29 cellular contexts compared by ENCODE assay signal in the genomic region with DNA sequence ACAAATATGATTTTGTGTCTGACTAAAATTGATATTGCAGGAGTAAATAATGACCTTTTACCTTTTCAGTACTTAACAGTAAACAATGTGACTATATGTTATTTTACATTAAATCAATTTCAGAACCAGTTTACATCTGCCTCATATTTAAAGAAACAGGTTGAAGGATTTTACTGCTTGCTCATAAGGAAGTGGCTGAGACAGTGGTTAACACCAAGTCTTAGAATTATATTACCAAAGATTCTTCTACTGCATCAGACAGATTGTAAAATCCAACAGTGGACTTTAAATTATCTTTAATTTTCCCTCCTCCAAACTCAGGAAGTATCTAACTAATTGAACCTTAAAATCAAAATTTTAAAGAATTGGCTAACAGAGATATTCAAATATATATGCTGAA.
"Had no signal": no experiment of that assay in that cellular context is flagged by ENCODE, and none has a peak within 500 bp of the region (broad histone marks: within the 10 kb centered on the region; RNA-seq: fewer than 3 reads in every experiment).

No MANE protein-coding gene starts in this region.

- H3K27me3 Mint-ChIP-seq: stimulated activated memory B cell treated with anti-CD40 and anti-IgM and Interleukin-4, amounts not matched to agents 10 μg/mL and 1 μg/mL and 100 μg/mL, for 72 hours; stimulated activated naive B cell treated with anti-CD40 and anti-IgM and Interleukin-4, amounts not matched to agents 10 μg/mL and 1 μg/mL and 100 μg/mL, for 72 hours; stimulated activated naive CD8-positive, alpha-beta T cell treated with anti-CD3 and anti-CD28 coated beads, Interleukin-15, amount 100 ng/mL, for 72 hours; stimulated activated naive CD8-positive, alpha-beta T cell treated with anti-CD3 and anti-CD28 coated beads, Interleukin-15, Interleukin-2, amounts not matched to agents 100 ng/mL and 50 ng/mL, for 24 hours; type B pancreatic cell had no signal

- H3K27ac ChIP-seq: stomach, suprapubic skin, testis, thoracic aorta, thyroid gland, tibial artery, tibial nerve, transverse colon, upper lobe of left lung, upper lobe of right lung, uterus, vagina had no signal

- H3K36me3 ChIP-seq: stomach, suprapubic skin, thoracic aorta, thyroid gland, tibial artery, tibial nerve, transverse colon, upper lobe of left lung, upper lobe of right lung, uterus, vagina had no signal

- H3K9me3 Mint-ChIP-seq: stimulated activated memory B cell treated with anti-CD40 and anti-IgM and Interleukin-4, amounts not matched to agents 10 μg/mL and 1 μg/mL and 100 μg/mL, for 72 hours; stimulated activated naive B cell treated with anti-CD40 and anti-IgM and Interleukin-4, amounts not matched to agents 10 μg/mL and 1 μg/mL and 100 μg/mL, for 72 hours; type B pancreatic cell had no signal

- H3K4me3 ChIP-seq: stomach, suprapubic skin, testis, thoracic aorta, thyroid gland, tibial artery, tibial nerve, transverse colon, upper lobe of left lung, upper lobe of right lung, uterus, vagina had no signal

- DNase-seq: stimulated activated CD4-positive, alpha-beta T cell treated with anti-CD3 and anti-CD28 coated beads, Interleukin-2, amount 100 ng/mL, for 48 hours; stimulated activated CD4-positive, alpha-beta T cell treated with anti-CD3 and anti-CD28 coated beads, Interleukin-4, amount 100 ng/mL, for 1 hour; stimulated activated CD4-positive, alpha-beta T cell treated with anti-CD3 and anti-CD28 coated beads, Interleukin-4, amount 100 ng/mL, for 24 hours; stimulated activated CD4-positive, alpha-beta T cell treated with anti-CD3 and anti-CD28 coated beads, Interleukin-4, amount 100 ng/mL, for 4 hours; stimulated activated CD8-positive, alpha-beta memory T cell treated with anti-CD3 and anti-CD28 coated beads, Interleukin-4, amount 100 ng/mL, for 48 hours; stimulated activated naive B cell treated with anti-CD40 and anti-IgM and Interleukin-4, amounts not matched to agents 10 μg/mL and 1 μg/mL and 100 μg/mL, for 72 hours; stimulated activated naive CD4-positive, alpha-beta T cell; stimulated activated naive CD4-positive, alpha-beta T cell treated with Interleukin-2 at 50 U/mL for 16 hours; stimulated activated naive CD8-positive, alpha-beta T cell treated with anti-CD3 and anti-CD28 coated beads, Interleukin-15, amount 100 ng/mL, for 72 hours; stimulated activated naive CD8-positive, alpha-beta T cell treated with anti-CD3 and anti-CD28 coated beads, Interleukin-15, Interleukin-2, amounts not matched to agents 100 U/mL and 50 U/mL, for 24 hours; stomach; substantia nigra; testis; thyroid gland; tibial artery; transverse colon; trophoblast cell; upper lobe of left lung; upper lobe of right lung; uterus had no signal

- H3K36me3 Mint-ChIP-seq: stimulated activated effector memory CD8-positive, alpha-beta T cell treated with anti-CD3 and anti-CD28 coated beads, Interleukin-12 subunit alpha, Interleukin-12 subunit beta, amount 100 ng/mL, for 72 hours; stimulated activated memory B cell treated with anti-CD40 and anti-IgM and Interleukin-4, amounts not matched to agents 10 μg/mL and 1 μg/mL and 100 μg/mL, for 72 hours; stimulated activated naive B cell treated with anti-CD40 and anti-IgM and Interleukin-4, amounts not matched to agents 10 μg/mL and 1 μg/mL and 100 μg/mL, for 72 hours; type B pancreatic cell had no signal

- H3K27ac Mint-ChIP-seq: stimulated activated effector memory CD8-positive, alpha-beta T cell treated with anti-CD3 and anti-CD28 coated beads, Interleukin-12 subunit alpha, Interleukin-12 subunit beta, amount 100 ng/mL, for 72 hours; stimulated activated memory B cell treated with anti-CD40 and anti-IgM and Interleukin-4, amounts not matched to agents 10 μg/mL and 1 μg/mL and 100 μg/mL, for 72 hours; stimulated activated naive B cell treated with anti-CD40 and anti-IgM and Interleukin-4, amounts not matched to agents 10 μg/mL and 1 μg/mL and 100 μg/mL, for 72 hours; stimulated activated naive CD8-positive, alpha-beta T cell treated with anti-CD3 and anti-CD28 coated beads, Interleukin-15, amount 100 ng/mL, for 72 hours; stimulated activated naive CD8-positive, alpha-beta T cell treated with anti-CD3 and anti-CD28 coated beads, Interleukin-15, Interleukin-2, amounts not matched to agents 100 ng/mL and 50 ng/mL, for 24 hours; type B pancreatic cell had no signal

- H3K27me3 ChIP-seq: stomach, suprapubic skin, testis, thyroid gland, tibial artery, tibial nerve, transverse colon, upper lobe of left lung, upper lobe of right lung, uterus, vagina had no signal

- H3K4me1 ChIP-seq: stomach, suprapubic skin, testis, thyroid gland, tibial artery, tibial nerve, transverse colon, upper lobe of left lung, upper lobe of right lung, uterus, vagina had no signal

- ATAC-seq: stimulated activated effector memory CD8-positive, alpha-beta T cell treated with anti-CD3 and anti-CD28 coated beads, Interleukin-12 subunit alpha, Interleukin-12 subunit beta, amount 100 ng/mL, for 72 hours; stimulated activated memory B cell treated with anti-CD40 and anti-IgM and Interleukin-4, amounts not matched to agents 10 μg/mL and 1 μg/mL and 100 μg/mL, for 72 hours; stimulated activated naive B cell treated with anti-CD40 and anti-IgM and Interleukin-4, amounts not matched to agents 10 μg/mL and 1 μg/mL and 100 μg/mL, for 72 hours; stimulated activated naive CD8-positive, alpha-beta T cell treated with anti-CD3 and anti-CD28 coated beads, Interleukin-15, amount 100 ng/mL, for 72 hours; stimulated activated naive CD8-positive, alpha-beta T cell treated with anti-CD3 and anti-CD28 coated beads, Interleukin-15, Interleukin-2, amounts not matched to agents 100 U/mL and 50 U/mL, for 24 hours; upper lobe of right lung had no signal

- FAIRE-seq: urothelium cell line had no signal

- H3K9me3 ChIP-seq: stomach, suprapubic skin, testis, thoracic aorta, thyroid gland, tibial artery, tibial nerve, transverse colon, upper lobe of left lung, upper lobe of right lung, uterus, vagina had no signal

- H3K4me3 Mint-ChIP-seq: stimulated activated effector memory CD8-positive, alpha-beta T cell treated with anti-CD3 and anti-CD28 coated beads, Interleukin-12 subunit alpha, Interleukin-12 subunit beta, amount 100 ng/mL, for 72 hours; stimulated activated memory B cell treated with anti-CD40 and anti-IgM and Interleukin-4, amounts not matched to agents 10 μg/mL and 1 μg/mL and 100 μg/mL, for 72 hours; stimulated activated naive B cell treated with anti-CD40 and anti-IgM and Interleukin-4, amounts not matched to agents 10 μg/mL and 1 μg/mL and 100 μg/mL, for 72 hours; stimulated activated naive CD8-positive, alpha-beta T cell treated with anti-CD3 and anti-CD28 coated beads, Interleukin-15, amount 100 ng/mL, for 72 hours; stimulated activated naive CD8-positive, alpha-beta T cell treated with anti-CD3 and anti-CD28 coated beads, Interleukin-15, Interleukin-2, amounts not matched to agents 100 ng/mL and 50 ng/mL, for 24 hours; type B pancreatic cell had no signal

- H3K4me1 Mint-ChIP-seq: stimulated activated effector memory CD8-positive, alpha-beta T cell treated with anti-CD3 and anti-CD28 coated beads, Interleukin-12 subunit alpha, Interleukin-12 subunit beta, amount 100 ng/mL, for 72 hours; stimulated activated memory B cell treated with anti-CD40 and anti-IgM and Interleukin-4, amounts not matched to agents 10 μg/mL and 1 μg/mL and 100 μg/mL, for 72 hours; stimulated activated naive B cell treated with anti-CD40 and anti-IgM and Interleukin-4, amounts not matched to agents 10 μg/mL and 1 μg/mL and 100 μg/mL, for 72 hours; stimulated activated naive CD8-positive, alpha-beta T cell treated with anti-CD3 and anti-CD28 coated beads, Interleukin-15, amount 100 ng/mL, for 72 hours had no signal
